9 cellular contexts compared by ENCODE assay signal in genomic region chr5:122581629-122582028, GRCh38.
"Had no signal": no experiment of that assay in that cellular context is flagged by ENCODE, and none has a peak within 500 bp of the region (broad histone marks: within the 10 kb centered on the region; RNA-seq: fewer than 3 reads in every experiment).

No MANE protein-coding gene starts in this region.

- ATAC-seq: esophagus mucosa had no signal

- DNase-seq: activated effector memory CD4-positive, alpha-beta T cell treated with anti-CD3 and anti-CD28 coated beads, Interleukin-2, amount 50 U/mL, for 16 hours; activated T-cell treated with anti-CD3 and anti-CD28 coated beads, Interleukin-2, amount 50 U/mL, for 24 hours; cerebellar nuclear complex; glutamatergic neuron; mammary epithelial cell; nephron progenitor cell; stimulated activated CD4-positive, alpha-beta T cell treated with anti-CD3 and anti-CD28 coated beads, Interleukin-12 subunit alpha, Interleukin-12 subunit beta, amount 100 ng/mL, for 4 hours; stimulated activated naive CD4-positive, alpha-beta T cell treated with Interleukin-2 at 50 U/mL for 16 hours had no signal
